9 cellular contexts compared by ENCODE assay signal in genomic region chr7:114414151-114415053, GRCh38. TPM values are rescaled to one million over a fixed set of nuclear protein-coding genes. Genes with fewer than 3 reads are reported as not detected.
DNase-seq lines count a peak whose midpoint lies in the region; ATAC-seq and TF ChIP-seq lines count a peak whose summit lies in the region.
"Had no signal": no experiment of that assay in that cellular context is flagged by ENCODE, and none has a peak within 500 bp of the region (broad histone marks: within the 10 kb centered on the region; RNA-seq: fewer than 3 reads in every experiment).

TSS of gene FOXP2 (plus strand) at chr7:114414815. CDS start at chr7:114426512, 11,697 bp downstream.

- intact Hi-C loops in Right ventricle myocardium inferior (cut with DNase I) (loop anchor here (5.0 kb wide), 1 partner anchor 327 kb away; no protein-coding TSS in a partner anchor), cardiac septum (cut with DNase I) (loop anchor here (10.0 kb wide), 1 partner anchor 330 kb away; no protein-coding TSS in a partner anchor)

- TF ChIP-seq RAD21 in SK-N-SH (IDR thresholded peaks at IDR 0.05; ENCODE audit: low read length) = no peak

- no peaks in the 10 kb centered on the region for H3K4me1 Mint-ChIP-seq in T-cell

- H3K27me3 Mint-ChIP-seq in T-cell = no peaks in the 10 kb centered on the region

- no peaks in the 10 kb centered on the region for H4K20me1 ChIP-seq in SK-N-SH (ENCODE audit: insufficient read depth)

- H2AFZ ChIP-seq in SK-N-SH (ENCODE audit: low read depth) = no peak within 1 kb of the TSS

- no peaks in the 10 kb centered on the region for H3K36me3 ChIP-seq in SK-N-SH (replicated peaks in 1 of 2; ENCODE audit: control insufficient read depth in 1 of 2, insufficient read depth in 2 of 2, low read length in 1 of 2)

- H3K9me3 Mint-ChIP-seq in T-cell = no peaks in the 10 kb centered on the region

- H3F3A ChIP-seq in SK-N-SH (replicated peaks; ENCODE audit: insufficient read depth) = no peaks in the 10 kb centered on the region

- no peaks in the 10 kb centered on the region for H3K4me1 ChIP-seq in SK-N-SH (ENCODE audit: control insufficient read depth in 1 of 2, insufficient read depth in 2 of 2, low read depth in 1 of 2, low read length in 1 of 2)

- TF ChIP-seq CTCF in cardiac fibroblast (IDR thresholded peaks at IDR 0.05; ENCODE audit: low read depth, low read length) (no peak), SK-N-SH (IDR thresholded peaks at IDR 0.05) (no peak)

- no peak within 1 kb of the TSS for H3K27ac Mint-ChIP-seq in T-cell

- 5% methylated on average over 2 of the region's 2 CpGs for WGBS in SK-N-SH (ENCODE audit: low lambda C conversion rate)

- no peaks in the 10 kb centered on the region for H3K36me3 Mint-ChIP-seq in T-cell

- no peak within 1 kb of the TSS for H3K27ac ChIP-seq in SK-N-SH (ENCODE audit: low read depth in 2 of 2, low read length in 1 of 2)
- H3K27ac ChIP-seq: C4-2B had no signal

- H3K9me2 ChIP-seq in SK-N-SH = no peaks in the 10 kb centered on the region

- ATAC-seq in Right ventricle myocardium inferior (peak; percentile 47), T-cell (replicated peaks in 1 of 4) (no peak)

- peak within 1 kb of the TSS in 1 of 2 donors; percentile 22 for H3K4me3 ChIP-seq in cardiac fibroblast (replicated peaks in 1 of 2; ENCODE audit: low read depth in 2 of 2, low read length in 2 of 2)
- no peak within 1 kb of the TSS for H3K4me3 ChIP-seq in SK-N-SH (ENCODE audit: low read depth in 2 of 2, low read length in 1 of 2)

- peaks cover 21% of the 10 kb centered on the region; the same call in 1 of the 2 replicates for H3K27me3 ChIP-seq in SK-N-SH (ENCODE audit: insufficient read depth)

- no peak within 1 kb of the TSS for H3K9ac ChIP-seq in SK-N-SH

- no peaks in the 10 kb centered on the region for H3K79me2 ChIP-seq in SK-N-SH (ENCODE audit: insufficient read depth)

- POLR2A ChIA-PET in SK-N-SH (lab: Yijun Ruan, JAX) = no interaction called here
- POLR2A ChIA-PET in T-cell (lab: Charles Lee) = no interaction called here

- no peak within 1 kb of the TSS for H3K4me3 Mint-ChIP-seq in T-cell

- H3K9me3 ChIP-seq in SK-N-SH = no peaks in the 10 kb centered on the region

- no peak within 1 kb of the TSS for H3K4me2 ChIP-seq in SK-N-SH

- DNase-seq in Right ventricle myocardium inferior (ENCODE audit: missing footprints) = no peak
- no peak for DNase-seq in cardiac septum (ENCODE audit: low spot score)
- DNase-seq in cardiac fibroblast (ENCODE audit: low read depth in 2 of 2) = peak; percentile 3 to 37
- DNase-seq in medulla oblongata (ENCODE audit: extremely low spot score) = peak; percentile 36
- no peak for DNase-seq in SK-N-SH
- no peak for DNase-seq in stimulated activated naive CD4-positive, alpha-beta T cell treated with Interleukin-2 at 50 U/mL for 16 hours (lab: John Stamatoyannopoulos, UW)
- DNase-seq in T-cell = no peak
- DNase-seq in activated CD4-positive, CD25-positive, alpha-beta regulatory T cell (lab: John Stamatoyannopoulos, UW) = no peak

- TF ChIP-seq EP300 in SK-N-SH (IDR thresholded peaks at IDR 0.05; ENCODE audit: borderline replicate concordance in 1 of 2, low read depth in 1 of 2, low read length in 1 of 2) = no peak

- CTCF ChIA-PET in SK-N-SH (lab: Yijun Ruan, JAX) (no interaction called here), T-cell (lab: Charles Lee) (no interaction called here)

TF ChIP-seq in SK-N-SH, 30 proteins besides CTCF, POLR2A, EP300 and RAD21:
- no peak for TF ChIP-seq SIN3A (IDR thresholded peaks at IDR 0.05; ENCODE audit: borderline replicate concordance, low read depth, low read length)
- TF ChIP-seq MEF2A (IDR thresholded peaks at IDR 0.05; ENCODE audit: borderline replicate concordance, low read depth) = no peak
- no peak for TF ChIP-seq MXI1 (IDR thresholded peaks at IDR 0.05; ENCODE audit: low read depth, low read length)
- TF ChIP-seq TCF12 (IDR thresholded peaks at IDR 0.05) = no peak
- TF ChIP-seq GABPA (IDR thresholded peaks at IDR 0.05; ENCODE audit: low read depth) = no peak
- TF ChIP-seq GATA2 (CRISPR knock-in tag; IDR thresholded peaks at IDR 0.05) = no peak
- TF ChIP-seq REST (IDR thresholded peaks at IDR 0.05; ENCODE audit: low read depth, low read length) = no peak
- no peak for TF ChIP-seq MAX (IDR thresholded peaks at IDR 0.05; ENCODE audit: low read depth)
- TF ChIP-seq FOXM1 (IDR thresholded peaks at IDR 0.05; ENCODE audit: low read depth) = no peak
- TF ChIP-seq ELF1 (IDR thresholded peaks at IDR 0.05) = no peak
- no peak for TF ChIP-seq FOXJ3 (CRISPR knock-in tag; IDR thresholded peaks at IDR 0.05)
- TF ChIP-seq YY1 (IDR thresholded peaks at IDR 0.05; ENCODE audit: low read depth) = no peak
- no peak for TF ChIP-seq SMC3 (IDR thresholded peaks at IDR 0.05; ENCODE audit: low read depth, low read length)
- TF ChIP-seq, protein P1, sequence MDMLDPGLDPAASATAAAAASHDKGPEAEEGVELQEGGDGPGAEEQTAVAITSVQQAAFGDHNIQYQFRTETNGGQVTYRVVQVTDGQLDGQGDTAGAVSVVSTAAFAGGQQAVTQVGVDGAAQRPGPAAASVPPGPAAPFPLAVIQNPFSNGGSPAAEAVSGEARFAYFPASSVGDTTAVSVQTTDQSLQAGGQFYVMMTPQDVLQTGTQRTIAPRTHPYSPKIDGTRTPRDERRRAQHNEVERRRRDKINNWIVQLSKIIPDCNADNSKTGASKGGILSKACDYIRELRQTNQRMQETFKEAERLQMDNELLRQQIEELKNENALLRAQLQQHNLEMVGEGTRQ (IDR thresholded peaks at IDR 0.05; ENCODE audit: borderline replicate concordance, low read depth, low read length) = no peak
- TF ChIP-seq TEAD4 (IDR thresholded peaks at IDR 0.05; ENCODE audit: borderline replicate concordance, insufficient read depth) = no peak
- no peak for TF ChIP-seq JUND (IDR thresholded peaks at IDR 0.05)
- TF ChIP-seq POLR2AphosphoS5 (IDR thresholded peaks at IDR 0.05; ENCODE audit: low read depth, low read length) = no peak
- no peak for TF ChIP-seq RCOR1 (IDR thresholded peaks at IDR 0.05; ENCODE audit: low read length)
- no peak for TF ChIP-seq RFX5 (IDR thresholded peaks at IDR 0.05; ENCODE audit: low read length)

RNA-seq across cellular contexts. Expression of gene FOXP2, which starts in this region (rescaled TPM):
- total RNA-seq in Right ventricle myocardium inferior (2.4 TPM), cardiac septum (1.9 TPM), T-cell (under 1 TPM in 1 of 5 donors, not detected in 4; 0.19 TPM)
- polyA plus RNA-seq in SK-N-SH (2012; rRNA removed) = not detected in 2 replicates
- not detected in 2 replicates for polyA plus RNA-seq in SK-N-SH (2012; cell fraction: cytosol; rRNA removed)
- not detected in 2 replicates for polyA plus RNA-seq in SK-N-SH (2012; cell fraction: nucleus; rRNA removed)

Comparison
In these comparisons a context has a peak if more than half of its experiments do, and no peak if none do; other contexts are left out.
1. DNase-seq: peak in cardiac fibroblast (2 of 2) and medulla oblongata (single experiment); none in Right ventricle myocardium inferior (single experiment), cardiac septum (single experiment), SK-N-SH (single experiment), stimulated activated naive CD4-positive, alpha-beta T cell treated with Interleukin-2 at 50 U/mL for 16 hours (single experiment), T-cell (0 of 34) and activated CD4-positive, CD25-positive, alpha-beta regulatory T cell (0 of 4).